Comparison of ENCODE assay signal across 13 cellular contexts in the genomic region with DNA sequence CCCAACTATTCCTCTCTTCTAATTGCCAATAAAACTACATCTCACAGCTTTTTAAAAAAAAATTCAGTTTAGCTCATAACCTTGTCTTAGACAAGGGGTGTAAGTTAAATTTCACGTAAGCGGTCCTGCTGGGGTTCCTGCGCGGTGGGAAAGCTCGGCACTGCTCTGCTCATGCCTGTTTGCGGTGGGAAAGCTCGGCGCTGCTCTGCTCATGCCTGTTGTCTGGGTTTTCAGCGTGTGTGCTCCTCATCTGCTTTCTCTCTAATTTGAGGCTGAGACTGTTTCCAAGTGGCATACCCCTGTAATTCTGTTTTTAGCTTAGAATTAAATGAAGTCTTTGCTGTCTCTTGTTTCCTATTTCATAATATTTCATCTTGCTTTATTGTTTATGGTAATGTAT. TPM values are rescaled to one million over a fixed set of nuclear protein-coding genes. Genes with fewer than 3 reads are reported as not detected.
DNase-seq lines count a peak whose midpoint lies in the region; ATAC-seq and TF ChIP-seq lines count a peak whose summit lies in the region.
"Had no signal": no experiment of that assay in that cellular context is flagged by ENCODE, and none has a peak within 500 bp of the region (broad histone marks: within the 10 kb centered on the region; RNA-seq: fewer than 3 reads in every experiment).

No MANE protein-coding gene starts in this region.

- peaks cover 5% of the 10 kb centered on the region for H3K27me3 Mint-ChIP-seq in IgD-negative memory B cell
- H3K27me3 Mint-ChIP-seq in naive thymus-derived CD8-positive, alpha-beta T cell: no peaks in the 10 kb centered on the region
- H3K27me3 Mint-ChIP-seq: activated naive CD8-positive, alpha-beta T cell treated with anti-CD3 and anti-CD28 coated beads, Interleukin-2, amount 10 ng/mL, durations not matched to agents 7 days and 5 days had no signal

- peaks cover 2% of the 10 kb centered on the region for H3K36me3 Mint-ChIP-seq in IgD-negative memory B cell
- peaks cover 0 to 13% (median 5%) of the 10 kb centered on the region in 3 donors for H3K36me3 Mint-ChIP-seq in naive thymus-derived CD8-positive, alpha-beta T cell

- H3K27ac Mint-ChIP-seq in IgD-negative memory B cell: peak overlapping the region; percentile 79 to 99 (median 93)
- peak overlapping the region in 9 of 10 donors; percentile 9 to 79 (median 64) for H3K27ac Mint-ChIP-seq in naive thymus-derived CD8-positive, alpha-beta T cell
- H3K27ac Mint-ChIP-seq: activated naive CD8-positive, alpha-beta T cell treated with anti-CD3 and anti-CD28 coated beads, Interleukin-2, amount 10 ng/mL, durations not matched to agents 7 days and 5 days had no signal

- no peak for TF ChIP-seq CTCF in AG10803 (conservative IDR thresholded peaks at IDR 0.05; ENCODE audit: low read length)

- H3K4me1 Mint-ChIP-seq in IgD-negative memory B cell: peaks cover 62 to 76% (median 63%) of the 10 kb centered on the region in 3 donors
- H3K4me1 Mint-ChIP-seq in naive thymus-derived CD8-positive, alpha-beta T cell: peaks cover 44 to 90% (median 79%) of the 10 kb centered on the region in 4 donors

- ATAC-seq in naive thymus-derived CD8-positive, alpha-beta T cell: peak in 1 of 2 donors; percentile 27
- ATAC-seq in GM18858 (IDR thresholded peaks at IDR 0.05; ENCODE audit: unreplicated experiment): no peak

- no peaks in the 10 kb centered on the region for H3K9me3 Mint-ChIP-seq in IgD-negative memory B cell
- no peaks in the 10 kb centered on the region for H3K9me3 Mint-ChIP-seq in naive thymus-derived CD8-positive, alpha-beta T cell
- H3K9me3 Mint-ChIP-seq: activated naive CD8-positive, alpha-beta T cell treated with anti-CD3 and anti-CD28 coated beads, Interleukin-2, amount 10 ng/mL, durations not matched to agents 7 days and 5 days; HFFc6; neural crest cell had no signal

- POLR2A ChIA-PET in naive thymus-derived CD8-positive, alpha-beta T cell (lab: Charles Lee): interaction anchor here (0.9 kb wide), 1 partner anchor 17 kb away, joined by 3 read pairs; no protein-coding TSS in a partner anchor

- H3K4me3 Mint-ChIP-seq in IgD-negative memory B cell: peak overlapping the region; percentile 63 to 93 (median 80)
- peak overlapping the region in 9 of 10 donors; percentile 30 to 70 (median 60) for H3K4me3 Mint-ChIP-seq in naive thymus-derived CD8-positive, alpha-beta T cell
- H3K4me3 Mint-ChIP-seq: activated naive CD8-positive, alpha-beta T cell treated with anti-CD3 and anti-CD28 coated beads, Interleukin-2, amount 10 ng/mL, durations not matched to agents 7 days and 5 days; HFFc6; neural crest cell had no signal

- peak overlapping the region; percentile 54 for H3K4me3 ChIP-seq in AG10803 (ENCODE audit: low read length)

- DNase-seq in AG10803 (ENCODE audit: low read depth) (peak; percentile 49), cerebellum (ENCODE audit: low spot score) (peak; percentile 53), SK-N-DZ (ENCODE audit: low spot score) (no peak), NCI-H748 (lab: John Stamatoyannopoulos, UW; ENCODE audit: unreplicated experiment) (no peak), LoVo (ENCODE audit: low spot score) (no peak)
- no peak for DNase-seq in naive thymus-derived CD8-positive, alpha-beta T cell
- DNase-seq: activated naive CD8-positive, alpha-beta T cell treated with anti-CD3 and anti-CD28 coated beads, Interleukin-2, amount 10 ng/mL, durations not matched to agents 7 days and 5 days; glutamatergic neuron; HFFc6; NCI-H226 had no signal

RNA-seq across cellular contexts. Expression of gene ARID1B, which starts 18.6 kb away (rescaled TPM):
- polyA plus RNA-seq in IgD-negative memory B cell: 21.9 TPM
- total RNA-seq in cerebellum: 214 TPM
- total RNA-seq in naive thymus-derived CD8-positive, alpha-beta T cell: 100 to 1,000 TPM; 119 to 122 TPM
- 10 to 100 TPM in 2 of 3 donors, 1 to 10 TPM in 1; 9.0 to 18.6 (median 11.2) TPM for polyA plus RNA-seq in naive thymus-derived CD8-positive, alpha-beta T cell
- polyA plus RNA-seq in SK-N-DZ (2014; cell fraction: cytosol; rRNA removed): 20.0 and 22.4 TPM in 2 replicates
- 19.8 and 26.1 TPM in 2 replicates for polyA plus RNA-seq in SK-N-DZ (2014; cell fraction: nucleus; rRNA removed)

Comparison
In these comparisons a context has a peak if more than half of its experiments do, and no peak if none do; other contexts are left out.
1. DNase-seq: peak in AG10803 (single experiment) and cerebellum (single experiment); none in naive thymus-derived CD8-positive, alpha-beta T cell (0 of 10), SK-N-DZ (single experiment), NCI-H748 (single experiment) and LoVo (single experiment).